ENCODE assay signal across 8 cellular contexts in the genomic region with DNA sequence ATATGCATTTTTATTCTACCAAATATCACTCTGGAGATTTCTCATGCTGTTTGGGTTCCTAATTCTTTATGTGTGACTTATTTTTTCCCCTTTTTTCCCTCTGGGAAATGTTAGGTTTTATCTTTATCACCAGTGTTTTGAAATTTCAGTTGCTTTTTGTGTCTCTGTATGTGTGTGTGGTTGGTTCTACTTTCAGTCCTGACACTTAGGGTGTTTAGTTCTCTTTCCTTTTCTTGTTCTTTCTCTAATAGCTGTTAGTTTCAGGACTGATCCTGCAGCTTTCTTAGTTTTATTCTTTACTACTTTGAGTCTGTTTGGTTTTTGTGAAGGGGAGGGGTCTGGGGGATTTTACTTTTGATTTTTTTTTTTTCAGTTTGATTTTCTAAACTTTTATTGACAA.
DNase-seq lines count a peak whose midpoint lies in the region; ATAC-seq lines count a peak whose summit lies in the region.

No MANE protein-coding gene starts in this region.

- ATAC-seq in GM19035 (IDR thresholded peaks at IDR 0.05; ENCODE audit: unreplicated experiment) (peak; percentile 90), HG02884 (IDR thresholded peaks at IDR 0.05; ENCODE audit: unreplicated experiment) (peak; percentile 91)

- peaks cover 21% of the 10 kb centered on the region for H3K4me1 Mint-ChIP-seq in T-helper 2 cell treated with Interferon-gamma antibody and Interleukin-4, amounts not matched to agents 5 μg/mL and 100 μg/mL, for 36 hours (ENCODE audit: low read depth)

- peak overlapping the region; percentile 1 for H3K4me3 Mint-ChIP-seq in T-helper 2 cell treated with Interferon-gamma antibody and Interleukin-4, amounts not matched to agents 5 μg/mL and 100 μg/mL, for 36 hours

- H3K9me3 Mint-ChIP-seq in T-helper 2 cell treated with Interferon-gamma antibody and Interleukin-4, amounts not matched to agents 5 μg/mL and 100 μg/mL, for 36 hours = no peaks in the 10 kb centered on the region

- H3K27ac Mint-ChIP-seq in T-helper 2 cell treated with Interferon-gamma antibody and Interleukin-4, amounts not matched to agents 5 μg/mL and 100 μg/mL, for 36 hours = peak overlapping the region; percentile 32

- no peaks in the 10 kb centered on the region for H3K27me3 Mint-ChIP-seq in T-helper 2 cell treated with Interferon-gamma antibody and Interleukin-4, amounts not matched to agents 5 μg/mL and 100 μg/mL, for 36 hours (ENCODE audit: low read depth)

- peaks cover 22% of the 10 kb centered on the region for H3K36me3 Mint-ChIP-seq in T-helper 2 cell treated with Interferon-gamma antibody and Interleukin-4, amounts not matched to agents 5 μg/mL and 100 μg/mL, for 36 hours (ENCODE audit: low read depth)

- peak; percentile 14 for DNase-seq in CD1c-positive myeloid dendritic cell (ENCODE audit: extremely low spot score)
- DNase-seq in T-helper 2 cell treated with Interferon-gamma antibody and Interleukin-4, amounts not matched to agents 5 μg/mL and 100 μg/mL, for 36 hours (ENCODE audit: low spot score) = no peak
- DNase-seq in NCI-H748 (lab: John Stamatoyannopoulos, UW; ENCODE audit: unreplicated experiment) = no peak
- no peak for DNase-seq in LoVo (ENCODE audit: low spot score)
- no peak for DNase-seq in medulla oblongata (ENCODE audit: extremely low spot score)
- no peak for DNase-seq in DMS 273 (lab: John Stamatoyannopoulos, UW; ENCODE audit: unreplicated experiment)
